Comparison of ENCODE assay signal across 1 cellular context in the genomic region with DNA sequence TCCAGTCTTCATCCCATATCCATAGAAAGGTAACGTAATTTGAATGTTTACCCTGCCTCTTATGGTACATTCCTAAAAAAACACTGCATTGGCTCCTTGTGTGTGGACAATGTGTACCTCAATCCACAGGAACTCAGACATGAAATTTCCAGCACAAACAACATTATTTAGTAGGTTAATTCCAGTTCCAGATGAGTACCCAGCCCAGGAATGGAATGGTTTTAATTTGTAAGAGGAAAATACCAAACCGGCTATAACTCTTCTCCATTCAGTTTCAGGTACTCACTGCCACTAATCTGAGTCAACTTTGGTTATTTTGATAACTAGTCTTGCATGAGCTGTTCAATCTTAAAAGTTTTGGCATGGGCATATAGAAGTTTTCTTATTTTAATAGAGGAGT.
TF ChIP-seq lines count a peak whose summit lies in the region.

No MANE protein-coding gene starts in this region.

TF ChIP-seq in SK-N-SH treated with all-trans-retinoic acid at 6 μM for 48 hours, 23 proteins besides CTCF, POLR2A, EP300 and RAD21 (continued from another document):
- TF ChIP-seq, protein P1, sequence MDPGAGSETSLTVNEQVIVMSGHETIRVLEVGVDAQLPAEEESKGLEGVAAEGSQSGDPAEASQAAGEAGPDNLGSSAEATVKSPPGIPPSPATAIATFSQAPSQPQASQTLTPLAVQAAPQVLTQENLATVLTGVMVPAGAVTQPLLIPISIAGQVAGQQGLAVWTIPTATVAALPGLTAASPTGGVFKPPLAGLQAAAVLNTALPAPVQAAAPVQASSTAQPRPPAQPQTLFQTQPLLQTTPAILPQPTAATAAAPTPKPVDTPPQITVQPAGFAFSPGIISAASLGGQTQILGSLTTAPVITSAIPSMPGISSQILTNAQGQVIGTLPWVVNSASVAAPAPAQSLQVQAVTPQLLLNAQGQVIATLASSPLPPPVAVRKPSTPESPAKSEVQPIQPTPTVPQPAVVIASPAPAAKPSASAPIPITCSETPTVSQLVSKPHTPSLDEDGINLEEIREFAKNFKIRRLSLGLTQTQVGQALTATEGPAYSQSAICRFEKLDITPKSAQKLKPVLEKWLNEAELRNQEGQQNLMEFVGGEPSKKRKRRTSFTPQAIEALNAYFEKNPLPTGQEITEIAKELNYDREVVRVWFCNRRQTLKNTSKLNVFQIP (CRISPR knock-in tag; IDR thresholded peaks at IDR 0.05; ENCODE audit: borderline replicate concordance, low read depth): no peak; the same call in 1 of the 2 replicates
- TF ChIP-seq, protein P2, sequence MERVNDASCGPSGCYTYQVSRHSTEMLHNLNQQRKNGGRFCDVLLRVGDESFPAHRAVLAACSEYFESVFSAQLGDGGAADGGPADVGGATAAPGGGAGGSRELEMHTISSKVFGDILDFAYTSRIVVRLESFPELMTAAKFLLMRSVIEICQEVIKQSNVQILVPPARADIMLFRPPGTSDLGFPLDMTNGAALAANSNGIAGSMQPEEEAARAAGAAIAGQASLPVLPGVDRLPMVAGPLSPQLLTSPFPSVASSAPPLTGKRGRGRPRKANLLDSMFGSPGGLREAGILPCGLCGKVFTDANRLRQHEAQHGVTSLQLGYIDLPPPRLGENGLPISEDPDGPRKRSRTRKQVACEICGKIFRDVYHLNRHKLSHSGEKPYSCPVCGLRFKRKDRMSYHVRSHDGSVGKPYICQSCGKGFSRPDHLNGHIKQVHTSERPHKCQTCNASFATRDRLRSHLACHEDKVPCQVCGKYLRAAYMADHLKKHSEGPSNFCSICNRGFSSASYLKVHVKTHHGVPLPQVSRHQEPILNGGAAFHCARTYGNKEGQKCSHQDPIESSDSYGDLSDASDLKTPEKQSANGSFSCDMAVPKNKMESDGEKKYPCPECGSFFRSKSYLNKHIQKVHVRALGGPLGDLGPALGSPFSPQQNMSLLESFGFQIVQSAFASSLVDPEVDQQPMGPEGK (CRISPR knock-in tag; IDR thresholded peaks at IDR 0.05; ENCODE audit: borderline replicate concordance): no peak
- TF ChIP-seq TCF4 (CRISPR knock-in tag; IDR thresholded peaks at IDR 0.05; ENCODE audit: borderline replicate concordance): no peak
- no peak for TF ChIP-seq ZFP30 (CRISPR knock-in tag; IDR thresholded peaks at IDR 0.05)
- no peak for TF ChIP-seq ZFP3 (CRISPR knock-in tag; IDR thresholded peaks at IDR 0.05)
- TF ChIP-seq CSDC2 (CRISPR knock-in tag; IDR thresholded peaks at IDR 0.05): no peak
- TF ChIP-seq GLIS3 (CRISPR knock-in tag; IDR thresholded peaks at IDR 0.05): no peak
- no peak for TF ChIP-seq ZNF565 (CRISPR knock-in tag; conservative IDR thresholded peaks at IDR 0.05; ENCODE audit: low read depth)
